14 cellular contexts compared by ENCODE assay signal in genomic region chr18:24111936-24112335, GRCh38. TPM values are rescaled to one million over a fixed set of nuclear protein-coding genes. Genes with fewer than 3 reads are reported as not detected.
DNase-seq lines count a peak whose midpoint lies in the region; ATAC-seq and TF ChIP-seq lines count a peak whose summit lies in the region.
"Had no signal": no experiment of that assay in that cellular context is flagged by ENCODE, and none has a peak within 500 bp of the region (broad histone marks: within the 10 kb centered on the region; RNA-seq: fewer than 3 reads in every experiment).

No MANE protein-coding gene starts in this region.

- H3K4me3 Mint-ChIP-seq in CD4-positive, alpha-beta memory T cell = no peak overlapping the region
- no peak overlapping the region for H3K4me3 Mint-ChIP-seq in type B pancreatic cell
- H3K4me3 Mint-ChIP-seq: activated T-cell treated with anti-CD3 and anti-CD28 coated beads, Interleukin-2, amount 50 U/mL, for 24 hours had no signal

- CTCF ChIA-PET in CD4-positive, alpha-beta memory T cell (lab: Charles Lee; ENCODE audit: partially characterized antibody) = interaction anchor here (0.6 to 2.2 kb wide), 2 partner anchors 193 to 587 kb away, joined by 3 to 7 read pairs; no protein-coding TSS in a partner anchor

- TF ChIP-seq CTCF in WERI-Rb-1 (IDR thresholded peaks at IDR 0.05; ENCODE audit: low read depth, low read length) (peak; percentile 38; the same call in 1 of the 2 replicates), foreskin keratinocyte (conservative IDR thresholded peaks at IDR 0.05) (peak; percentile 23), type B pancreatic cell (conservative IDR thresholded peaks at IDR 0.05) (no peak)

- peaks cover 23 to 55% (median 40%) of the 10 kb centered on the region in 4 donors for H3K4me1 Mint-ChIP-seq in CD4-positive, alpha-beta memory T cell
- peaks cover 4% of the 10 kb centered on the region for H3K4me1 Mint-ChIP-seq in type B pancreatic cell (ENCODE audit: unreplicated experiment)

- peaks cover 42 to 68% of the 10 kb centered on the region in 2 donors for H3K36me3 Mint-ChIP-seq in CD4-positive, alpha-beta memory T cell
- peaks cover 5% of the 10 kb centered on the region for H3K36me3 Mint-ChIP-seq in type B pancreatic cell

- ATAC-seq in foreskin keratinocyte (no peak), GM19328 (IDR thresholded peaks at IDR 0.05; ENCODE audit: unreplicated experiment) (no peak)

- H3K27me3 Mint-ChIP-seq in CD4-positive, alpha-beta memory T cell = no peaks in the 10 kb centered on the region
- H3K27me3 Mint-ChIP-seq in type B pancreatic cell = no peaks in the 10 kb centered on the region
- H3K27me3 Mint-ChIP-seq: activated T-cell treated with anti-CD3 and anti-CD28 coated beads, Interleukin-2, amount 50 U/mL, for 24 hours had no signal

- peaks cover 35% of the 10 kb centered on the region for H3K36me3 ChIP-seq in CD4-positive, alpha-beta memory T cell (ENCODE audit: insufficient read depth, low read length)
- H3K36me3 ChIP-seq in WERI-Rb-1 = no peaks in the 10 kb centered on the region; the same call in 1 of the 2 replicates

- no peak overlapping the region for H3K4me3 ChIP-seq in CD4-positive, alpha-beta memory T cell (ENCODE audit: low read length in 2 of 2)
- H3K4me3 ChIP-seq in WERI-Rb-1 (ENCODE audit: low read depth, low read length) = no peak overlapping the region
- H3K4me3 ChIP-seq: lung, stomach had no signal

- peak overlapping the region in 5 of 7 donors; percentile 14 to 75 (median 20) for H3K27ac Mint-ChIP-seq in CD4-positive, alpha-beta memory T cell
- H3K27ac Mint-ChIP-seq in type B pancreatic cell = no peak overlapping the region

- intact Hi-C loops in CD4-positive, alpha-beta memory T cell (cut with micrococcal nuclease) = no loop called here
- intact Hi-C loops in posterior vena cava (cut with DNase I) = loop anchor here in 1 of 2 donors (10.0 kb wide), 1 partner anchor 177 kb away; no protein-coding TSS in a partner anchor

- no peak for DNase-seq in CD4-positive, alpha-beta memory T cell
- DNase-seq in ELR (ENCODE audit: low read depth) (peak; percentile 3), WERI-Rb-1 (peak; percentile 80), foreskin keratinocyte (no peak), posterior vena cava (ENCODE audit: low spot score) (no peak), type B pancreatic cell (ENCODE audit: extremely low spot score, unreplicated experiment) (no peak)
- DNase-seq: activated T-cell treated with anti-CD3 and anti-CD28 coated beads, Interleukin-2, amount 50 U/mL, for 24 hours; glutamatergic neuron; Karpas-422; NCI-H1105 treated with DMSO at 0.1 percent for 48 hours; NCI-H2227 treated with DMSO at 0.1 percent for 48 hours; stomach had no signal

- no peaks in the 10 kb centered on the region for H3K27me3 ChIP-seq in CD4-positive, alpha-beta memory T cell (ENCODE audit: insufficient read depth, low read length)
- no peaks in the 10 kb centered on the region for H3K27me3 ChIP-seq in WERI-Rb-1 (ENCODE audit: insufficient read depth, low read depth, severe bottlenecking)
- no peaks in the 10 kb centered on the region for H3K27me3 ChIP-seq in foreskin keratinocyte
- H3K27me3 ChIP-seq: stomach had no signal

- H3K9me3 Mint-ChIP-seq in CD4-positive, alpha-beta memory T cell = peaks cover 0 to 2% (median 0%) of the 10 kb centered on the region in 8 donors
- no peaks in the 10 kb centered on the region for H3K9me3 Mint-ChIP-seq in type B pancreatic cell
- H3K9me3 Mint-ChIP-seq: activated T-cell treated with anti-CD3 and anti-CD28 coated beads, Interleukin-2, amount 50 U/mL, for 24 hours had no signal

- H3K9me3 ChIP-seq in CD4-positive, alpha-beta memory T cell (ENCODE audit: control insufficient read depth in 1 of 2, low read length in 2 of 2) = no peaks in the 10 kb centered on the region
- H3K9me3 ChIP-seq in WERI-Rb-1 (ENCODE audit: severe bottlenecking) = no peaks in the 10 kb centered on the region
- H3K9me3 ChIP-seq: stomach had no signal

- POLR2A ChIA-PET in CD4-positive, alpha-beta memory T cell (lab: Charles Lee; ENCODE audit: partially characterized antibody) = no interaction called here

- peaks cover 16% of the 10 kb centered on the region for H3K4me1 ChIP-seq in CD4-positive, alpha-beta memory T cell (ENCODE audit: insufficient read depth, low read length)
- peaks cover 9% of the 10 kb centered on the region for H3K4me1 ChIP-seq in foreskin keratinocyte

- peak overlapping the region; percentile 8 for H3K27ac ChIP-seq in CD4-positive, alpha-beta memory T cell (ENCODE audit: low read depth, low read length)
- no peak overlapping the region for H3K27ac ChIP-seq in WERI-Rb-1
- no peak overlapping the region for H3K27ac ChIP-seq in foreskin keratinocyte
- H3K27ac ChIP-seq: stomach had no signal

RNA-seq across cellular contexts. Expression of gene CABYR, which starts 26.9 kb away (rescaled TPM):
- total RNA-seq in CD4-positive, alpha-beta memory T cell = 1 to 10 TPM; 1.3 to 2.2 TPM
- under 1 TPM; 0.36 to 0.48 TPM for polyA plus RNA-seq in CD4-positive, alpha-beta memory T cell
- 7.2 and 7.7 TPM in 2 replicates for total RNA-seq in foreskin keratinocyte
- 6.2 and 6.8 TPM in 2 replicates for polyA plus RNA-seq in foreskin keratinocyte
- 1 to 10 TPM; 6.9 to 7.6 TPM for total RNA-seq in posterior vena cava
- 7.8 and 8.6 TPM in 2 replicates for total RNA-seq in type B pancreatic cell (ENCODE audit: low replicate concordance)

Comparison
In these comparisons a context has a peak if more than half of its experiments do, and no peak if none do; other contexts are left out.
1. DNase-seq: peak in ELR (single experiment) and WERI-Rb-1 (single experiment); none in CD4-positive, alpha-beta memory T cell (0 of 5), foreskin keratinocyte (0 of 2), posterior vena cava (single experiment) and type B pancreatic cell (single experiment).